Comparison of ENCODE assay signal across 8 cellular contexts in genomic region chr1:201480231-201481003, GRCh38. TPM values are rescaled to one million over a fixed set of nuclear protein-coding genes. Genes with fewer than 3 reads are reported as not detected.
DNase-seq lines count a peak whose midpoint lies in the region; ATAC-seq and TF ChIP-seq lines count a peak whose summit lies in the region.

No MANE protein-coding gene starts in this region.

- TF ChIP-seq CTCF in endothelial cell (IDR thresholded peaks at IDR 0.05; ENCODE audit: unreplicated experiment) (no peak), mucosa of descending colon (IDR thresholded peaks at IDR 0.05) (no peak)

- H3K27me3 ChIP-seq in ACC112 (ENCODE audit: insufficient read depth, low read length): no peaks in the 10 kb centered on the region

- no peak overlapping the region for H3K27ac ChIP-seq in ACC112 (ENCODE audit: low read depth, low read length)

- ATAC-seq in GM18868 (IDR thresholded peaks at IDR 0.05; ENCODE audit: unreplicated experiment): peak; percentile 57
- peak; percentile 49 for ATAC-seq in HG03108 (IDR thresholded peaks at IDR 0.05; ENCODE audit: unreplicated experiment)
- ATAC-seq in mucosa of descending colon: peak; percentile 83
- peak; percentile 67 to 74 for ATAC-seq in stimulated activated naive B cell treated with anti-CD40 and anti-IgM and Interleukin-4, amounts not matched to agents 10 μg/mL and 1 μg/mL and 100 μg/mL, for 72 hours (replicated peaks)

- H3K4me1 Mint-ChIP-seq in endothelial cell (ENCODE audit: unreplicated experiment): peaks cover 18% of the 10 kb centered on the region
- peaks cover 21 to 30% of the 10 kb centered on the region in 2 donors for H3K4me1 Mint-ChIP-seq in stimulated activated naive B cell treated with anti-CD40 and anti-IgM and Interleukin-4, amounts not matched to agents 10 μg/mL and 1 μg/mL and 100 μg/mL, for 72 hours

- no peaks in the 10 kb centered on the region for H3K36me3 ChIP-seq in ACC112 (ENCODE audit: insufficient read depth, low read length)
- H3K36me3 ChIP-seq in mucosa of descending colon (ENCODE audit: low read depth): no peaks in the 10 kb centered on the region

- peaks cover 7% of the 10 kb centered on the region for H3K4me1 ChIP-seq in ACC112 (ENCODE audit: control insufficient read depth, insufficient read depth, low read length, unreplicated experiment)
- H3K4me1 ChIP-seq in mucosa of descending colon (ENCODE audit: low read depth): peaks cover 22% of the 10 kb centered on the region

- peak overlapping the region; percentile 71 for H3K4me3 Mint-ChIP-seq in endothelial cell (ENCODE audit: unreplicated experiment)
- peak overlapping the region; percentile 84 to 88 for H3K4me3 Mint-ChIP-seq in stimulated activated naive B cell treated with anti-CD40 and anti-IgM and Interleukin-4, amounts not matched to agents 10 μg/mL and 1 μg/mL and 100 μg/mL, for 72 hours

- H3K9me3 ChIP-seq in mucosa of descending colon: no peaks in the 10 kb centered on the region

- H3K4me3 ChIP-seq in ACC112 (ENCODE audit: low read depth, low read length): peak overlapping the region; percentile 67
- H3K4me3 ChIP-seq in mucosa of descending colon: no peak overlapping the region

- H3K9me3 Mint-ChIP-seq in endothelial cell (ENCODE audit: unreplicated experiment): no peaks in the 10 kb centered on the region
- H3K9me3 Mint-ChIP-seq in stimulated activated naive B cell treated with anti-CD40 and anti-IgM and Interleukin-4, amounts not matched to agents 10 μg/mL and 1 μg/mL and 100 μg/mL, for 72 hours: no peaks in the 10 kb centered on the region

- no peak overlapping the region for H3K27ac Mint-ChIP-seq in endothelial cell (ENCODE audit: unreplicated experiment)
- H3K27ac Mint-ChIP-seq in stimulated activated naive B cell treated with anti-CD40 and anti-IgM and Interleukin-4, amounts not matched to agents 10 μg/mL and 1 μg/mL and 100 μg/mL, for 72 hours: peak overlapping the region; percentile 59

- H3K79me2 ChIP-seq in ACC112 (ENCODE audit: control insufficient read depth, insufficient read depth, low read length, unreplicated experiment): no peaks in the 10 kb centered on the region

- H2AFZ ChIP-seq in ACC112 (ENCODE audit: low read length, unreplicated experiment): peak overlapping the region; percentile 75

- intact Hi-C loops in mucosa of descending colon (cut with DNase I, micrococcal nuclease): no loop called here

- peaks cover 5% of the 10 kb centered on the region for H3K36me3 Mint-ChIP-seq in endothelial cell (ENCODE audit: low read depth, unreplicated experiment)
- H3K36me3 Mint-ChIP-seq in stimulated activated naive B cell treated with anti-CD40 and anti-IgM and Interleukin-4, amounts not matched to agents 10 μg/mL and 1 μg/mL and 100 μg/mL, for 72 hours: peaks cover 8 to 17% of the 10 kb centered on the region in 2 donors

- peak; percentile 96 for DNase-seq in NCI-H510A (lab: John Stamatoyannopoulos, UW)
- peak; percentile 41 to 44 for DNase-seq in activated CD4-positive, alpha-beta T cell treated with anti-CD3 and anti-CD28 coated beads, Interleukin-2, amount 50 U/mL, for 4 hours
- DNase-seq in endothelial cell (ENCODE audit: low spot score): peak; percentile 49
- peak; percentile 92 to 95 (median 93) for DNase-seq in mucosa of descending colon
- peak; percentile 46 for DNase-seq in stimulated activated naive B cell treated with anti-CD40 and anti-IgM and Interleukin-4, amounts not matched to agents 10 μg/mL and 1 μg/mL and 100 μg/mL, for 72 hours

- H3K27me3 Mint-ChIP-seq in endothelial cell (ENCODE audit: unreplicated experiment): peaks cover 10% of the 10 kb centered on the region
- H3K27me3 Mint-ChIP-seq in stimulated activated naive B cell treated with anti-CD40 and anti-IgM and Interleukin-4, amounts not matched to agents 10 μg/mL and 1 μg/mL and 100 μg/mL, for 72 hours: peaks cover 9 to 22% of the 10 kb centered on the region in 2 donors

RNA-seq across cellular contexts. Expression of gene PHLDA3, which starts 11.4 kb away (rescaled TPM):
- 25.0 TPM for total RNA-seq in endothelial cell (ENCODE audit: unreplicated experiment)
- 100 to 1,000 TPM in 1 of 3 donors, 10 to 100 TPM in 1, 1 to 10 TPM in 1; 8.5 to 106 (median 12.4) TPM for total RNA-seq in mucosa of descending colon

RNA-seq across cellular contexts. Expression of gene CSRP1, which starts 26.5 kb away (rescaled TPM):
- total RNA-seq in endothelial cell (ENCODE audit: unreplicated experiment) (111 TPM), mucosa of descending colon (1,000 to 10,000 TPM in 1 of 3 donors, 100 to 1,000 TPM in 2; 150 to 1,587 (median 214) TPM)

RNA-seq across cellular contexts. Expression of gene NAV1, which starts 58.5 kb away (rescaled TPM):
- 101 TPM for total RNA-seq in endothelial cell (ENCODE audit: unreplicated experiment)
- total RNA-seq in mucosa of descending colon: 10 to 100 TPM; 13.7 to 64.3 (median 16.7) TPM

RNA-seq across cellular contexts. Expression of gene TNNI1, which starts 58.9 kb away (rescaled TPM):
- not detected for total RNA-seq in endothelial cell (ENCODE audit: unreplicated experiment)
- total RNA-seq in mucosa of descending colon: under 1 TPM; 0.13 to 0.64 (median 0.39) TPM

Comparison
In these comparisons a context has a peak if more than half of its experiments do, and no peak if none do; other contexts are left out.
1. DNase-seq: peak in every context shown above with its lines; median percentile 96 in NCI-H510A; 93 in mucosa of descending colon; 49 in endothelial cell; 46 in stimulated activated naive B cell treated with anti-CD40 and anti-IgM and Interleukin-4, amounts not matched to agents 10 μg/mL and 1 μg/mL and 100 μg/mL, for 72 hours; 42 in activated CD4-positive, alpha-beta T cell treated with anti-CD3 and anti-CD28 coated beads, Interleukin-2, amount 50 U/mL, for 4 hours.